1 cellular context compared by ENCODE assay signal in genomic region chr5:118679123-118679940, GRCh38.
TF ChIP-seq lines count a peak whose summit lies in the region.

No MANE protein-coding gene starts in this region.

TF ChIP-seq in HepG2, 621 proteins besides CTCF, POLR2A, EP300 and RAD21:
- no peak for TF ChIP-seq GZF1 (CRISPR knock-in tag; IDR thresholded peaks at IDR 0.05)
- TF ChIP-seq ZC3H13 (CRISPR knock-in tag; IDR thresholded peaks at IDR 0.05), result no peak
- no peak for TF ChIP-seq ZNF460 (CRISPR knock-in tag; IDR thresholded peaks at IDR 0.05; ENCODE audit: borderline replicate concordance)
- TF ChIP-seq ATF2 (CRISPR knock-in tag; IDR thresholded peaks at IDR 0.05), result no peak
- TF ChIP-seq TEF (CRISPR knock-in tag; IDR thresholded peaks at IDR 0.05), result no peak
- TF ChIP-seq ZNF598 (CRISPR knock-in tag; IDR thresholded peaks at IDR 0.05; ENCODE audit: borderline replicate concordance), result no peak
- TF ChIP-seq ZNF18 (CRISPR knock-in tag; IDR thresholded peaks at IDR 0.05; ENCODE audit: insufficient replicate concordance), result no peak
- TF ChIP-seq ZNF605 (CRISPR knock-in tag; IDR thresholded peaks at IDR 0.05), result no peak
- no peak for TF ChIP-seq ZNF253 (CRISPR knock-in tag; IDR thresholded peaks at IDR 0.05; ENCODE audit: borderline replicate concordance)
- no peak for TF ChIP-seq KDM3A (CRISPR knock-in tag; IDR thresholded peaks at IDR 0.05; ENCODE audit: low read depth)
